In genomic region chr4:88865466-88865865, GRCh38 we compare ENCODE assay signal across 24 cellular contexts.
DNase-seq lines count a peak whose midpoint lies in the region; ATAC-seq, FAIRE-seq and TF ChIP-seq lines count a peak whose summit lies in the region.
"Had no signal": no experiment of that assay in that cellular context is flagged by ENCODE, and none has a peak within 500 bp of the region (broad histone marks: within the 10 kb centered on the region; RNA-seq: fewer than 3 reads in every experiment).

No MANE protein-coding gene starts in this region.

- H3K27ac ChIP-seq in HepG2 (ENCODE audit: extremely low read length, insufficient read depth, low read length) (no peak overlapping the region), right lobe of liver (no peak overlapping the region), mammary epithelial cell (ENCODE audit: insufficient read depth, low read depth, low read length) (peak overlapping the region; percentile 80), smooth muscle cell (ENCODE audit: low read depth) (peak overlapping the region; percentile 76), SJCRH30 (no peak overlapping the region)
- H3K27ac ChIP-seq: C4-2B had no signal

- intact Hi-C loops in HepG2 (cut with micrococcal nuclease; ENCODE audit: unreplicated experiment) (no loop called here), right lobe of liver (cut with DNase I) (no loop called here), mammary epithelial cell (cut with micrococcal nuclease) (no loop called here)

- H3F3A ChIP-seq in smooth muscle cell (ENCODE audit: low read depth), result no peaks in the 10 kb centered on the region

- H3K79me2 ChIP-seq in HepG2 (ENCODE audit: insufficient read depth, low read length) (no peaks in the 10 kb centered on the region), mammary epithelial cell (ENCODE audit: insufficient read depth, low read length) (no peaks in the 10 kb centered on the region), smooth muscle cell (ENCODE audit: low read depth) (no peaks in the 10 kb centered on the region)

- POLR2A ChIA-PET in HepG2 (lab: Yijun Ruan, JAX), result interaction anchor here (0.7 kb wide), 1 partner anchor 16 kb away, joined by 3 read pairs; no protein-coding TSS in a partner anchor

- FAIRE-seq in HepG2 (lab: Jason Lieb, UNC), result no peak
- FAIRE-seq: GM18507 had no signal

- TF ChIP-seq CTCF in HepG2 (CRISPR knock-in tag; IDR thresholded peaks at IDR 0.05) (no peak), right lobe of liver (IDR thresholded peaks at IDR 0.05) (no peak), mammary epithelial cell (conservative IDR thresholded peaks at IDR 0.05 in 1 of 2, IDR thresholded peaks at IDR 0.05 in 1 of 2; ENCODE audit: extremely low read depth in 1 of 2, insufficient read depth in 1 of 2, low read depth in 1 of 2, low read length in 2 of 2) (no peak), smooth muscle cell (IDR thresholded peaks at IDR 0.05; ENCODE audit: borderline replicate concordance, insufficient read depth, poor library complexity, severe bottlenecking) (no peak)

- no peak overlapping the region for H3K4me3 Mint-ChIP-seq in T-helper 2 cell treated with Interferon-gamma antibody and Interleukin-4, amounts not matched to agents 5 μg/mL and 100 μg/mL, for 36 hours
- H3K4me3 Mint-ChIP-seq: CD8-positive, alpha-beta memory T cell had no signal

- TF ChIP-seq POLR2A in HepG2 (IDR thresholded peaks at IDR 0.05; ENCODE audit: insufficient read depth in 1 of 2, low read depth in 2 of 2, low read length in 2 of 2) (no peak), right lobe of liver (IDR thresholded peaks at IDR 0.05) (no peak)

- H3K9me3 ChIP-seq in HepG2 (ENCODE audit: low read length) (no peaks in the 10 kb centered on the region), right lobe of liver (no peaks in the 10 kb centered on the region), mammary epithelial cell (replicated peaks; ENCODE audit: insufficient read depth, low read length) (no peaks in the 10 kb centered on the region), smooth muscle cell (replicated peaks; ENCODE audit: low read depth) (no peaks in the 10 kb centered on the region), SJCRH30 (replicated peaks) (peaks cover 6% of the 10 kb centered on the region; the same call in 1 of the 2 replicates)

- no peaks in the 10 kb centered on the region for H3K27me3 ChIP-seq in HepG2 (ENCODE audit: control insufficient read depth in 1 of 2, insufficient read depth in 2 of 2, low read length in 2 of 2)
- no peaks in the 10 kb centered on the region for H3K27me3 ChIP-seq in right lobe of liver
- H3K27me3 ChIP-seq in mammary epithelial cell (ENCODE audit: insufficient read depth, low read length), result no peaks in the 10 kb centered on the region
- H3K27me3 ChIP-seq in smooth muscle cell (ENCODE audit: low read depth), result no peaks in the 10 kb centered on the region
- no peaks in the 10 kb centered on the region for H3K27me3 ChIP-seq in SJCRH30

- no peak for TF ChIP-seq EP300 in HepG2 (IDR thresholded peaks at IDR 0.05; ENCODE audit: low read depth in 2 of 2, low read length in 2 of 2)
- TF ChIP-seq EP300 in HepG2 (CRISPR knock-in tag; IDR thresholded peaks at IDR 0.05; ENCODE audit: borderline replicate concordance), result no peak

- no peaks in the 10 kb centered on the region for H4K20me1 ChIP-seq in HepG2 (ENCODE audit: insufficient read depth, low read length)
- no peaks in the 10 kb centered on the region for H4K20me1 ChIP-seq in mammary epithelial cell (ENCODE audit: insufficient read depth, low read length)
- H4K20me1 ChIP-seq in smooth muscle cell (ENCODE audit: low read depth), result no peaks in the 10 kb centered on the region

- in situ Hi-C loops in HepG2 (cut with HindIII; ENCODE audit: extremely low pct_ligation_motif_present, low pct_unique_long_range_greater_than_20kb), result no loop called here
- in situ Hi-C loops in mammary epithelial cell (cut with MboI; ENCODE audit: low sequenced_read_pairs in 2 of 2), result no loop called here
- in situ Hi-C loops in KBM-7 (cut with MboI; ENCODE audit: low pct_unique_long_range_greater_than_20kb, low sequenced_read_pairs), result no loop called here

- H3K4me3 ChIP-seq in HepG2 (replicated peaks in 1 of 3; ENCODE audit: insufficient read depth in 1 of 3, low read depth in 2 of 3, low read length in 3 of 3), result no peak overlapping the region
- H3K4me3 ChIP-seq in right lobe of liver, result no peak overlapping the region
- no peak overlapping the region for H3K4me3 ChIP-seq in mammary epithelial cell (replicated peaks in 1 of 3; ENCODE audit: insufficient read depth in 1 of 3, low read depth in 2 of 3, low read length in 3 of 3)
- no peak overlapping the region for H3K4me3 ChIP-seq in smooth muscle cell
- no peak overlapping the region for H3K4me3 ChIP-seq in SJCRH30

- dilution Hi-C loops in mammary epithelial cell (cut with HindIII; ENCODE audit: low sequenced_read_pairs), result no loop called here

- no peak for DNase-seq in HepG2 (ENCODE audit: low spot score)
- no peak for DNase-seq in right lobe of liver
- DNase-seq in mammary epithelial cell, result no peak
- peak; percentile 27 for DNase-seq in fibroblast of peridontal ligament (ENCODE audit: extremely low read depth)
- DNase-seq in smooth muscle cell (lab: John Stamatoyannopoulos, UW; ENCODE audit: unreplicated experiment), result no peak
- no peak for DNase-seq in T-helper 2 cell treated with Interferon-gamma antibody and Interleukin-4, amounts not matched to agents 5 μg/mL and 100 μg/mL, for 36 hours (ENCODE audit: low spot score)
- DNase-seq in KBM-7, result no peak
- DNase-seq in SJCRH30, result no peak
- DNase-seq: 8988T; AML-193; Calu3; CD8-positive, alpha-beta memory T cell; DMS153; GDM1; MM.1S; NCI-H1048; NCI-H1417 treated with DMSO at 0.1 percent for 48 hours; NCI-H187; NCI-H446; NCI-H526; OCI-M1; SHP77 had no signal

- no peaks in the 10 kb centered on the region for H3K4me1 Mint-ChIP-seq in T-helper 2 cell treated with Interferon-gamma antibody and Interleukin-4, amounts not matched to agents 5 μg/mL and 100 μg/mL, for 36 hours (ENCODE audit: low read depth)
- H3K4me1 Mint-ChIP-seq: CD8-positive, alpha-beta memory T cell had no signal

- ATAC-seq in HepG2 (no peak), right lobe of liver (no peak)

- H3K4me2 ChIP-seq in HepG2 (ENCODE audit: low read depth, low read length), result 0 out of 2 replicates have a peak overlapping the region, but pooled peaks have one; percentile 1
- peak overlapping the region; percentile 27 for H3K4me2 ChIP-seq in mammary epithelial cell (ENCODE audit: insufficient read depth, low read depth, low read length)
- H3K4me2 ChIP-seq in smooth muscle cell, result peak overlapping the region; percentile 69

- H3K27me3 Mint-ChIP-seq in T-helper 2 cell treated with Interferon-gamma antibody and Interleukin-4, amounts not matched to agents 5 μg/mL and 100 μg/mL, for 36 hours (ENCODE audit: low read depth), result no peaks in the 10 kb centered on the region

- no peak for TF ChIP-seq RAD21 in HepG2 (CRISPR knock-in tag; IDR thresholded peaks at IDR 0.05)

- H3K4me1 ChIP-seq in HepG2 (ENCODE audit: insufficient read depth, low read length) (peaks cover 5% of the 10 kb centered on the region), right lobe of liver (no peaks in the 10 kb centered on the region), mammary epithelial cell (ENCODE audit: insufficient read depth, low read length) (peaks cover 22% of the 10 kb centered on the region), smooth muscle cell (ENCODE audit: low read depth) (peaks cover 10% of the 10 kb centered on the region), SJCRH30 (peaks cover 31% of the 10 kb centered on the region)

- H3K9ac ChIP-seq in HepG2 (ENCODE audit: insufficient read depth, low read depth, low read length) (no peak overlapping the region), mammary epithelial cell (ENCODE audit: insufficient read depth, low read length) (no peak overlapping the region), smooth muscle cell (ENCODE audit: low read depth) (peak overlapping the region; percentile 15)

- no peak overlapping the region for H3K27ac Mint-ChIP-seq in T-helper 2 cell treated with Interferon-gamma antibody and Interleukin-4, amounts not matched to agents 5 μg/mL and 100 μg/mL, for 36 hours
- H3K27ac Mint-ChIP-seq: CD8-positive, alpha-beta memory T cell had no signal

- no peaks in the 10 kb centered on the region for H3K9me3 Mint-ChIP-seq in T-helper 2 cell treated with Interferon-gamma antibody and Interleukin-4, amounts not matched to agents 5 μg/mL and 100 μg/mL, for 36 hours
- H3K9me3 Mint-ChIP-seq: CD8-positive, alpha-beta memory T cell had no signal

- 36% methylated on average over 6 of the region's 6 CpGs for WGBS in HepG2 (ENCODE audit: low lambda C conversion rate)
- WGBS in right lobe of liver (ENCODE audit: insufficient coverage, low coverage, low lambda C conversion rate, missing lambda C conversion rate), result 88% methylated on average over 5 of the region's 6 CpGs
- WGBS in mammary epithelial cell (ENCODE audit: low coverage, missing lambda C conversion rate), result 95% methylated on average over 6 of the region's 6 CpGs
- WGBS in smooth muscle cell (ENCODE audit: low lambda C conversion rate), result 31% methylated on average over 6 of the region's 6 CpGs

- CTCF ChIA-PET in HepG2 (lab: Yijun Ruan, JAX; ENCODE audit: low intra/inter-chr PET ratio, low total read pairs), result no interaction called here
- CTCF ChIA-PET in mammary epithelial cell (lab: Charles Lee; ENCODE audit: low non-redundant PET), result no interaction called here

- H2AFZ ChIP-seq in HepG2 (ENCODE audit: low read length) (no peak overlapping the region), mammary epithelial cell (ENCODE audit: low read depth, low read length) (no peak overlapping the region), smooth muscle cell (ENCODE audit: low read depth) (peak overlapping the region; percentile 31)

- no peaks in the 10 kb centered on the region for H3K36me3 Mint-ChIP-seq in T-helper 2 cell treated with Interferon-gamma antibody and Interleukin-4, amounts not matched to agents 5 μg/mL and 100 μg/mL, for 36 hours (ENCODE audit: low read depth)
- H3K36me3 Mint-ChIP-seq: CD8-positive, alpha-beta memory T cell had no signal

- BruUV-seq in HepG2 (replicated peaks; lab: Mats Ljungman, UMichigan), result no TSS peak
- BruUV-seq in mammary epithelial cell (replicated peaks; lab: Mats Ljungman, UMichigan), result no TSS peak

- H3K36me3 ChIP-seq in HepG2 (replicated peaks in 1 of 2; ENCODE audit: control insufficient read depth in 1 of 2, insufficient read depth in 2 of 2, low read length in 2 of 2) (no peaks in the 10 kb centered on the region), right lobe of liver (no peaks in the 10 kb centered on the region), mammary epithelial cell (ENCODE audit: insufficient read depth, low read length) (no peaks in the 10 kb centered on the region), smooth muscle cell (ENCODE audit: low read depth) (no peaks in the 10 kb centered on the region), SJCRH30 (no peaks in the 10 kb centered on the region)

Comparison
In these comparisons a context has a peak if more than half of its experiments do, and no peak if none do; other contexts are left out.
1. H3K27ac ChIP-seq: peak in mammary epithelial cell (single experiment) and smooth muscle cell (single experiment); none in HepG2 (single experiment), right lobe of liver (0 of 3) and SJCRH30 (single experiment).
2. H3K4me2 ChIP-seq: peak in every context shown above with its lines; median percentile 69 in smooth muscle cell; 27 in mammary epithelial cell; 1 in HepG2.